Comparison of ENCODE assay signal across 1 cellular context in genomic region chr14:49585803-49586672, GRCh38.
TF ChIP-seq lines count a peak whose summit lies in the region.

RPS29 (minus strand) TSS chr14:49586380; CDS start chr14:49586346, 34 bp downstream.

TF ChIP-seq in K562, 482 proteins besides CTCF, POLR2A, EP300 and RAD21 (continued from another document and continues in another):
- TF ChIP-seq SIN3A (IDR thresholded peaks at IDR 0.05; ENCODE audit: borderline replicate concordance in 2 of 2, control insufficient read depth in 1 of 2, low read depth in 2 of 2, low read length in 2 of 2) (0 out of 4 replicates have a peak, but pooled peaks of 1 of the 2 experiments have one; percentile 21), ZNF146 (CRISPR knock-in tag; IDR thresholded peaks at IDR 0.05; ENCODE audit: unreplicated experiment) (no peak), ZNF518B (CRISPR knock-in tag; IDR thresholded peaks at IDR 0.05) (no peak), ZBTB12 (CRISPR knock-in tag; IDR thresholded peaks at IDR 0.05) (peak; percentile 95), CBX5 (IDR thresholded peaks at IDR 0.05; ENCODE audit: borderline replicate concordance, low read depth) (no peak), CXXC5 (CRISPR knock-in tag; IDR thresholded peaks at IDR 0.05) (peak; percentile 72), RFX5 (IDR thresholded peaks at IDR 0.05; ENCODE audit: low read depth, low read length) (peak; percentile 52; the same call in 1 of the 2 replicates), ZFX (CRISPR knock-in tag; IDR thresholded peaks at IDR 0.05) (peak; percentile 76), ZNF639 (CRISPR knock-in tag; conservative IDR thresholded peaks at IDR 0.05 in 1 of 2, IDR thresholded peaks at IDR 0.05 in 1 of 2) (peak in 1 of 2 experiments; percentile 71; a peak in 2 of 4 replicates), PML (IDR thresholded peaks at IDR 0.05; ENCODE audit: low read length) (peak; percentile 78), RNF2 (IDR thresholded peaks at IDR 0.05) (peak; percentile 24; the same call in 1 of the 2 replicates), MAFK (IDR thresholded peaks at IDR 0.05; ENCODE audit: low read length) (no peak), SMARCE1 (IDR thresholded peaks at IDR 0.05) (no peak), CREM (IDR thresholded peaks at IDR 0.05; ENCODE audit: low read depth) (peak; percentile 97), TBL1XR1 (IDR thresholded peaks at IDR 0.05; ENCODE audit: low read length in 2 of 2) (0 out of 4 replicates have a peak, but pooled peaks have one; percentile 7 to 29), NKRF (IDR thresholded peaks at IDR 0.05; ENCODE audit: borderline replicate concordance) (peak; percentile 56; the same call in 1 of the 2 replicates), PURB (CRISPR knock-in tag; IDR thresholded peaks at IDR 0.05; ENCODE audit: low read depth) (no peak), CREB1 (IDR thresholded peaks at IDR 0.05) (peak; percentile 87), CREB1 (CRISPR knock-in tag; IDR thresholded peaks at IDR 0.05) (peak; percentile 94), KLF16 (IDR thresholded peaks at IDR 0.05) (no peak), MAZ (CRISPR knock-in tag; conservative IDR thresholded peaks at IDR 0.05 in 1 of 2, IDR thresholded peaks at IDR 0.05 in 1 of 2) (peak in 1 of 2 experiments; percentile 31; a peak in 1 of 4 replicates), POLR2H (tag; IDR thresholded peaks at IDR 0.05; ENCODE audit: low read depth) (peak; percentile 99), LCOR (CRISPR knock-in tag; IDR thresholded peaks at IDR 0.05) (0 out of 2 replicates have a peak, but pooled peaks have one; percentile 33), BDP1 (IDR thresholded peaks at IDR 0.05; ENCODE audit: insufficient read depth, insufficient read length) (peak; percentile 37), TEAD1 (CRISPR knock-in tag; IDR thresholded peaks at IDR 0.05) (no peak), MAX (CRISPR knock-in tag; IDR thresholded peaks at IDR 0.05) (peak; percentile 78), AFF1 (IDR thresholded peaks at IDR 0.05; ENCODE audit: low read depth in 1 of 2, partially characterized antibody in 2 of 2) (peak in 1 of 2 experiments; percentile 13), ZNF197 (CRISPR knock-in tag; IDR thresholded peaks at IDR 0.05; ENCODE audit: low read depth) (no peak)
- TF ChIP-seq, protein P1, sequence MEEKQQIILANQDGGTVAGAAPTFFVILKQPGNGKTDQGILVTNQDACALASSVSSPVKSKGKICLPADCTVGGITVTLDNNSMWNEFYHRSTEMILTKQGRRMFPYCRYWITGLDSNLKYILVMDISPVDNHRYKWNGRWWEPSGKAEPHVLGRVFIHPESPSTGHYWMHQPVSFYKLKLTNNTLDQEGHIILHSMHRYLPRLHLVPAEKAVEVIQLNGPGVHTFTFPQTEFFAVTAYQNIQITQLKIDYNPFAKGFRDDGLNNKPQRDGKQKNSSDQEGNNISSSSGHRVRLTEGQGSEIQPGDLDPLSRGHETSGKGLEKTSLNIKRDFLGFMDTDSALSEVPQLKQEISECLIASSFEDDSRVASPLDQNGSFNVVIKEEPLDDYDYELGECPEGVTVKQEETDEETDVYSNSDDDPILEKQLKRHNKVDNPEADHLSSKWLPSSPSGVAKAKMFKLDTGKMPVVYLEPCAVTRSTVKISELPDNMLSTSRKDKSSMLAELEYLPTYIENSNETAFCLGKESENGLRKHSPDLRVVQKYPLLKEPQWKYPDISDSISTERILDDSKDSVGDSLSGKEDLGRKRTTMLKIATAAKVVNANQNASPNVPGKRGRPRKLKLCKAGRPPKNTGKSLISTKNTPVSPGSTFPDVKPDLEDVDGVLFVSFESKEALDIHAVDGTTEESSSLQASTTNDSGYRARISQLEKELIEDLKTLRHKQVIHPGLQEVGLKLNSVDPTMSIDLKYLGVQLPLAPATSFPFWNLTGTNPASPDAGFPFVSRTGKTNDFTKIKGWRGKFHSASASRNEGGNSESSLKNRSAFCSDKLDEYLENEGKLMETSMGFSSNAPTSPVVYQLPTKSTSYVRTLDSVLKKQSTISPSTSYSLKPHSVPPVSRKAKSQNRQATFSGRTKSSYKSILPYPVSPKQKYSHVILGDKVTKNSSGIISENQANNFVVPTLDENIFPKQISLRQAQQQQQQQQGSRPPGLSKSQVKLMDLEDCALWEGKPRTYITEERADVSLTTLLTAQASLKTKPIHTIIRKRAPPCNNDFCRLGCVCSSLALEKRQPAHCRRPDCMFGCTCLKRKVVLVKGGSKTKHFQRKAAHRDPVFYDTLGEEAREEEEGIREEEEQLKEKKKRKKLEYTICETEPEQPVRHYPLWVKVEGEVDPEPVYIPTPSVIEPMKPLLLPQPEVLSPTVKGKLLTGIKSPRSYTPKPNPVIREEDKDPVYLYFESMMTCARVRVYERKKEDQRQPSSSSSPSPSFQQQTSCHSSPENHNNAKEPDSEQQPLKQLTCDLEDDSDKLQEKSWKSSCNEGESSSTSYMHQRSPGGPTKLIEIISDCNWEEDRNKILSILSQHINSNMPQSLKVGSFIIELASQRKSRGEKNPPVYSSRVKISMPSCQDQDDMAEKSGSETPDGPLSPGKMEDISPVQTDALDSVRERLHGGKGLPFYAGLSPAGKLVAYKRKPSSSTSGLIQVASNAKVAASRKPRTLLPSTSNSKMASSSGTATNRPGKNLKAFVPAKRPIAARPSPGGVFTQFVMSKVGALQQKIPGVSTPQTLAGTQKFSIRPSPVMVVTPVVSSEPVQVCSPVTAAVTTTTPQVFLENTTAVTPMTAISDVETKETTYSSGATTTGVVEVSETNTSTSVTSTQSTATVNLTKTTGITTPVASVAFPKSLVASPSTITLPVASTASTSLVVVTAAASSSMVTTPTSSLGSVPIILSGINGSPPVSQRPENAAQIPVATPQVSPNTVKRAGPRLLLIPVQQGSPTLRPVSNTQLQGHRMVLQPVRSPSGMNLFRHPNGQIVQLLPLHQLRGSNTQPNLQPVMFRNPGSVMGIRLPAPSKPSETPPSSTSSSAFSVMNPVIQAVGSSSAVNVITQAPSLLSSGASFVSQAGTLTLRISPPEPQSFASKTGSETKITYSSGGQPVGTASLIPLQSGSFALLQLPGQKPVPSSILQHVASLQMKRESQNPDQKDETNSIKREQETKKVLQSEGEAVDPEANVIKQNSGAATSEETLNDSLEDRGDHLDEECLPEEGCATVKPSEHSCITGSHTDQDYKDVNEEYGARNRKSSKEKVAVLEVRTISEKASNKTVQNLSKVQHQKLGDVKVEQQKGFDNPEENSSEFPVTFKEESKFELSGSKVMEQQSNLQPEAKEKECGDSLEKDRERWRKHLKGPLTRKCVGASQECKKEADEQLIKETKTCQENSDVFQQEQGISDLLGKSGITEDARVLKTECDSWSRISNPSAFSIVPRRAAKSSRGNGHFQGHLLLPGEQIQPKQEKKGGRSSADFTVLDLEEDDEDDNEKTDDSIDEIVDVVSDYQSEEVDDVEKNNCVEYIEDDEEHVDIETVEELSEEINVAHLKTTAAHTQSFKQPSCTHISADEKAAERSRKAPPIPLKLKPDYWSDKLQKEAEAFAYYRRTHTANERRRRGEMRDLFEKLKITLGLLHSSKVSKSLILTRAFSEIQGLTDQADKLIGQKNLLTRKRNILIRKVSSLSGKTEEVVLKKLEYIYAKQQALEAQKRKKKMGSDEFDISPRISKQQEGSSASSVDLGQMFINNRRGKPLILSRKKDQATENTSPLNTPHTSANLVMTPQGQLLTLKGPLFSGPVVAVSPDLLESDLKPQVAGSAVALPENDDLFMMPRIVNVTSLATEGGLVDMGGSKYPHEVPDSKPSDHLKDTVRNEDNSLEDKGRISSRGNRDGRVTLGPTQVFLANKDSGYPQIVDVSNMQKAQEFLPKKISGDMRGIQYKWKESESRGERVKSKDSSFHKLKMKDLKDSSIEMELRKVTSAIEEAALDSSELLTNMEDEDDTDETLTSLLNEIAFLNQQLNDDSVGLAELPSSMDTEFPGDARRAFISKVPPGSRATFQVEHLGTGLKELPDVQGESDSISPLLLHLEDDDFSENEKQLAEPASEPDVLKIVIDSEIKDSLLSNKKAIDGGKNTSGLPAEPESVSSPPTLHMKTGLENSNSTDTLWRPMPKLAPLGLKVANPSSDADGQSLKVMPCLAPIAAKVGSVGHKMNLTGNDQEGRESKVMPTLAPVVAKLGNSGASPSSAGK (IDR thresholded peaks at IDR 0.05) = peak; percentile 64
